19 cellular contexts compared by ENCODE assay signal in the genomic region with DNA sequence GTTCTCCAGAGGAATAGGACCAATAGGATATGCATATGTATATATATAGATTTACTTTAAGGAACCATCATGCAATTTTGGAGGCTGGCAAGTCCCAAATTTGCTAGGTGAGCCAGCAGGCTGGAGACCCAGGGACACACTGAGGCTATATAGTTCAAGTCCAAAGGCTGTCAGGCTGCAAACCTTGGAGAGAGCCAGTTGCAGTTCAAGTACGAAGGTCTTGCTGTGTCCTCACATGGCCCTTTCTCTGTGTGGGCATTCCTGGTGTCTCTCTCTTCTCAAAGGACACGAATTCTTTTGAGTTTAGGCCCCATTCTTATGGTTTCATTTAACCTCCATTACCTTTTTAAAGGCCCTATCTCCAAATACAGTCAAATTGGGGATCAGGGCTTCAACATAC.
"Had no signal": no experiment of that assay in that cellular context is flagged by ENCODE, and none has a peak within 500 bp of the region (broad histone marks: within the 10 kb centered on the region; RNA-seq: fewer than 3 reads in every experiment).

No MANE protein-coding gene starts in this region.

- H3K4me3 Mint-ChIP-seq: activated CD4-positive, alpha-beta T cell treated with anti-CD3 and anti-CD28 coated beads, Interleukin-2, amount 10 ng/mL, durations not matched to agents 24 days and 14 days; brain; central memory CD8-positive, alpha-beta T cell; natural killer cell; T-helper 17 cell; WTC11 had no signal

- H3K27ac Mint-ChIP-seq: activated CD4-positive, alpha-beta T cell treated with anti-CD3 and anti-CD28 coated beads, Interleukin-2, amount 10 ng/mL, durations not matched to agents 24 days and 14 days; activated T-helper 2 cell treated with anti-CD3 and anti-CD28 coated beads, Interferon-gamma antibody, Interleukin-2, Interleukin-4, amounts not matched to agents 10 μg/mL and 5 μg/mL and 100 μg/mL, durations not matched to agents 14 hours and 24 hours and 36 hours; WTC11 had no signal

- H3K27me3 Mint-ChIP-seq: activated CD4-positive, alpha-beta T cell treated with anti-CD3 and anti-CD28 coated beads, Interleukin-2, amount 10 ng/mL, durations not matched to agents 24 days and 14 days; brain; central memory CD8-positive, alpha-beta T cell; T-helper 17 cell had no signal

- H3K4me1 Mint-ChIP-seq: WTC11 had no signal

- H3K4me3 ChIP-seq: gastroesophageal sphincter, heart right ventricle, tibial nerve had no signal

- H3K36me3 ChIP-seq: tibial nerve had no signal

- ATAC-seq: gastroesophageal sphincter, heart right ventricle, left cardiac atrium, natural killer cell, T-helper 17 cell, WTC11 had no signal

- H3K27ac ChIP-seq: gastroesophageal sphincter, heart right ventricle, tibial nerve had no signal

- H3K9me3 Mint-ChIP-seq: activated CD4-positive, alpha-beta T cell treated with anti-CD3 and anti-CD28 coated beads, Interleukin-2, amount 10 ng/mL, durations not matched to agents 24 days and 14 days; activated T-helper 2 cell treated with anti-CD3 and anti-CD28 coated beads, Interferon-gamma antibody, Interleukin-2, Interleukin-4, amounts not matched to agents 10 μg/mL and 5 μg/mL and 100 μg/mL, durations not matched to agents 14 hours and 24 hours and 36 hours; brain; central memory CD8-positive, alpha-beta T cell; natural killer cell; WTC11 had no signal

- H3K9me3 ChIP-seq: gastroesophageal sphincter, heart right ventricle, tibial nerve had no signal

- H3K27me3 ChIP-seq: gastroesophageal sphincter, heart right ventricle, tibial nerve had no signal

- H3K4me1 ChIP-seq: tibial nerve had no signal

- DNase-seq: activated CD4-positive, alpha-beta T cell treated with anti-CD3 and anti-CD28 coated beads, Interleukin-2, amount 10 ng/mL, durations not matched to agents 24 days and 14 days; activated naive CD4-positive, alpha-beta T cell treated with anti-CD3 and anti-CD28 coated beads, Interleukin-2, amount 50 U/mL, for 16 hours; amygdala; heart right ventricle; left cardiac atrium; midbrain; natural killer cell; retina; stimulated activated CD4-positive, alpha-beta T cell treated with anti-CD3 and anti-CD28 coated beads, Interleukin-15, amount 100 ng/mL, for 24 hours; stimulated activated CD4-positive, alpha-beta T cell treated with anti-CD3 and anti-CD28 coated beads, Interleukin-4, amount 100 ng/mL, for 24 hours; stimulated activated naive CD4-positive, alpha-beta T cell treated with Interleukin-2 at 50 U/mL for 16 hours; substantia nigra; T-helper 17 cell had no signal
